8 cellular contexts compared by ENCODE assay signal in genomic region chr3:58434511-58434910, GRCh38. TPM values are rescaled to one million over a fixed set of nuclear protein-coding genes. Genes with fewer than 3 reads are reported as not detected.
A peak's percentile ranks its signal among the peaks of the same experiment; 100 is the strongest.
DNase-seq lines count a peak whose midpoint lies in the region; ATAC-seq and TF ChIP-seq lines count a peak whose summit lies in the region.

No MANE protein-coding gene starts in this region.

- no peaks in the 10 kb centered on the region for H4K20me1 ChIP-seq in OCI-LY3 (ENCODE audit: insufficient read depth, low read length)

- TF ChIP-seq CTCF in OCI-LY3 (IDR thresholded peaks at IDR 0.05; ENCODE audit: low read depth, low read length), result no peak

- H3K9me3 Mint-ChIP-seq in CD4-positive, alpha-beta memory T cell, result no peaks in the 10 kb centered on the region
- no peaks in the 10 kb centered on the region for H3K9me3 Mint-ChIP-seq in effector memory CD8-positive, alpha-beta T cell

- CTCF ChIA-PET in CD4-positive, alpha-beta memory T cell (lab: Charles Lee; ENCODE audit: partially characterized antibody), result interaction anchor here (1.6 to 2.7 kb wide), 3 partner anchors 29 to 128 kb away, joined by 3 to 18 read pairs (median 12); partner anchors contain the start of genes HTD2, KCTD6 and RPP14

- H2AFZ ChIP-seq in OCI-LY3 (ENCODE audit: low read depth, low read length) (peak overlapping the region; percentile 89; the same call in 1 of the 2 replicates), neuronal stem cell (ENCODE audit: low read length) (no peak overlapping the region)

- no peak overlapping the region for H3K4me3 ChIP-seq in CD4-positive, alpha-beta memory T cell (ENCODE audit: low read length in 2 of 2)
- H3K4me3 ChIP-seq in OCI-LY3 (ENCODE audit: low read length), result peak overlapping the region; percentile 85
- no peak overlapping the region for H3K4me3 ChIP-seq in neuronal stem cell (ENCODE audit: low read length in 2 of 2)

- no peaks in the 10 kb centered on the region for H3K27me3 ChIP-seq in CD4-positive, alpha-beta memory T cell (ENCODE audit: insufficient read depth, low read length)
- H3K27me3 ChIP-seq in OCI-LY3 (ENCODE audit: low read depth, low read length), result no peaks in the 10 kb centered on the region
- no peaks in the 10 kb centered on the region for H3K27me3 ChIP-seq in neuronal stem cell (ENCODE audit: control insufficient read depth in 3 of 3, insufficient read depth in 3 of 3, low read depth in 1 of 3, low read length in 3 of 3)

- H3K14ac ChIP-seq in neuronal stem cell (ENCODE audit: low read length), result no peak overlapping the region

- peaks cover 16 to 36% (median 24%) of the 10 kb centered on the region in 4 donors for H3K4me1 Mint-ChIP-seq in CD4-positive, alpha-beta memory T cell
- peaks cover 22 to 24% of the 10 kb centered on the region in 2 donors for H3K4me1 Mint-ChIP-seq in effector memory CD8-positive, alpha-beta T cell (ENCODE audit: low read depth in 2 of 2)

- no peak for ATAC-seq in effector memory CD8-positive, alpha-beta T cell (replicated peaks)

- no peak overlapping the region for H3K27ac ChIP-seq in CD4-positive, alpha-beta memory T cell (ENCODE audit: low read depth, low read length)
- H3K27ac ChIP-seq in OCI-LY3 (ENCODE audit: low read length) (no peak overlapping the region), neuronal stem cell (replicated peaks; ENCODE audit: low read length) (peak overlapping the region; percentile 87)

- no peak overlapping the region for H2BK15ac ChIP-seq in neuronal stem cell (ENCODE audit: low read length)

- no peak overlapping the region for H3K9ac ChIP-seq in OCI-LY3 (ENCODE audit: low read length)
- H3K9ac ChIP-seq in neuronal stem cell (ENCODE audit: low read depth, low read length, poor library complexity), result no peak overlapping the region

- H3K79me2 ChIP-seq in OCI-LY3 (ENCODE audit: low read length), result peaks cover 17% of the 10 kb centered on the region

- H3K4me3 Mint-ChIP-seq in CD4-positive, alpha-beta memory T cell, result peak overlapping the region in 7 of 8 donors; percentile 20 to 94 (median 91)
- H3K4me3 Mint-ChIP-seq in effector memory CD8-positive, alpha-beta T cell, result peak overlapping the region; percentile 88 to 94

- POLR2A ChIA-PET in CD4-positive, alpha-beta memory T cell (lab: Charles Lee; ENCODE audit: partially characterized antibody), result interaction anchor here (0.6 to 2.6 kb wide), 8 partner anchors 9 to 679 kb away, joined by 3 to 31 read pairs (median 8); partner anchors contain the start of genes HTD2, KCTD6, PXK and RPP14

- peak overlapping the region; percentile 80 for H3K4me2 ChIP-seq in OCI-LY3 (ENCODE audit: low read length)
- peak overlapping the region; percentile 39 for H3K4me2 ChIP-seq in neuronal stem cell (ENCODE audit: insufficient read depth, low read length, poor library complexity, severe bottlenecking)

- H3K4me1 ChIP-seq in CD4-positive, alpha-beta memory T cell (ENCODE audit: insufficient read depth, low read length), result peaks cover 25% of the 10 kb centered on the region
- H3K4me1 ChIP-seq in OCI-LY3 (ENCODE audit: low read length), result peaks cover 12% of the 10 kb centered on the region
- peaks cover 8 to 12% of the 10 kb centered on the region in 2 donors for H3K4me1 ChIP-seq in neuronal stem cell (ENCODE audit: control insufficient read depth in 2 of 2, insufficient read depth in 1 of 2, low read depth in 1 of 2, low read length in 2 of 2)

- intact Hi-C loops in CD4-positive, alpha-beta memory T cell (cut with micrococcal nuclease), result loop anchor here (10.0 kb wide), 1 partner anchor 430 kb away; the partner anchor contains the start of gene FLNB

- H3K18ac ChIP-seq in neuronal stem cell (ENCODE audit: low read length), result no peak overlapping the region

- no peak overlapping the region for H2AK5ac ChIP-seq in neuronal stem cell (ENCODE audit: low read depth, low read length)

- peaks cover 15 to 27% of the 10 kb centered on the region in 2 donors for H3K36me3 Mint-ChIP-seq in CD4-positive, alpha-beta memory T cell
- H3K36me3 Mint-ChIP-seq in effector memory CD8-positive, alpha-beta T cell (ENCODE audit: insufficient read depth), result peaks cover 36% of the 10 kb centered on the region

- H3K23ac ChIP-seq in neuronal stem cell (ENCODE audit: low read depth, low read length, poor library complexity), result no peak overlapping the region

- DNase-seq in CD4-positive, alpha-beta memory T cell, result no peak
- no peak for DNase-seq in effector memory CD8-positive, alpha-beta T cell
- DNase-seq in neuronal stem cell (ENCODE audit: low spot score) (peak; percentile 57), globus pallidus (ENCODE audit: low spot score) (no peak), T-helper 9 cell (no peak), iPS-NIHi7 (ENCODE audit: extremely low spot score) (no peak), NOMO-1 (lab: John Stamatoyannopoulos, UW; ENCODE audit: unreplicated experiment in 2 of 2) (no peak)

- no peak overlapping the region for H2BK5ac ChIP-seq in neuronal stem cell (ENCODE audit: low read length)

- no peaks in the 10 kb centered on the region for H3K27me3 Mint-ChIP-seq in CD4-positive, alpha-beta memory T cell
- H3K27me3 Mint-ChIP-seq in effector memory CD8-positive, alpha-beta T cell, result no peaks in the 10 kb centered on the region

- no peak overlapping the region for H4K91ac ChIP-seq in neuronal stem cell (ENCODE audit: low read depth, low read length, poor library complexity)

- no peaks in the 10 kb centered on the region for H3K9me3 ChIP-seq in CD4-positive, alpha-beta memory T cell (ENCODE audit: control insufficient read depth in 1 of 2, low read length in 2 of 2)
- H3K9me3 ChIP-seq in OCI-LY3 (ENCODE audit: insufficient read depth, low read length) (no peaks in the 10 kb centered on the region), neuronal stem cell (replicated peaks in 1 of 2; ENCODE audit: control insufficient read depth in 2 of 2, insufficient read depth in 1 of 2, low read depth in 1 of 2, low read length in 2 of 2) (no peaks in the 10 kb centered on the region)

- no peak overlapping the region for H3K4ac ChIP-seq in neuronal stem cell (ENCODE audit: low read length)

- H2BK120ac ChIP-seq in neuronal stem cell (ENCODE audit: low read depth, low read length), result no peak overlapping the region

- no peaks in the 10 kb centered on the region for H3K79me1 ChIP-seq in neuronal stem cell (ENCODE audit: low read depth, low read length)

- H4K8ac ChIP-seq in neuronal stem cell (ENCODE audit: low read depth, low read length), result no peak overlapping the region

- H3K36me3 ChIP-seq in CD4-positive, alpha-beta memory T cell (ENCODE audit: insufficient read depth, low read length), result peaks cover 20% of the 10 kb centered on the region
- H3K36me3 ChIP-seq in OCI-LY3 (replicated peaks; ENCODE audit: low read depth, low read length), result peaks cover 26% of the 10 kb centered on the region
- H3K36me3 ChIP-seq in neuronal stem cell (replicated peaks in 1 of 2; ENCODE audit: control insufficient read depth in 2 of 2, insufficient read depth in 2 of 2, low read length in 2 of 2), result peaks cover 10 to 28% of the 10 kb centered on the region in 2 donors

- WGBS in neuronal stem cell (ENCODE audit: extremely low coverage in 2 of 2, insufficient read length in 2 of 2, insufficient replicate concordance in 1 of 2), 2 donors, result no CpG with 5 or more reads among the region's 11 CpGs

- peak overlapping the region in 6 of 7 donors; percentile 52 to 88 (median 86) for H3K27ac Mint-ChIP-seq in CD4-positive, alpha-beta memory T cell
- H3K27ac Mint-ChIP-seq in effector memory CD8-positive, alpha-beta T cell, result peak overlapping the region in 1 of 2 donors; percentile 62

- no peak overlapping the region for H2BK12ac ChIP-seq in neuronal stem cell (ENCODE audit: low read length)

RNA-seq across cellular contexts. Expression of gene PDHB, which starts 0.9 kb away (rescaled TPM):
- 10 to 100 TPM; 55.0 to 58.6 TPM for total RNA-seq in CD4-positive, alpha-beta memory T cell
- polyA plus RNA-seq in CD4-positive, alpha-beta memory T cell, result 100 to 1,000 TPM; 103 to 148 TPM
- 89.2 TPM for polyA plus RNA-seq in neuronal stem cell (2013, experiment 1 of 2)
- polyA plus RNA-seq in neuronal stem cell (2013, experiment 2 of 2), result 84.7 TPM

RNA-seq across cellular contexts. Expression of gene KCTD6, which starts 57.4 kb away (rescaled TPM):
- total RNA-seq in CD4-positive, alpha-beta memory T cell, result 10 to 100 TPM in 1 of 2 experiments, 1 to 10 TPM in 1; 8.9 to 11.6 TPM
- polyA plus RNA-seq in CD4-positive, alpha-beta memory T cell, result 10 to 100 TPM in 1 of 2 donors, 1 to 10 TPM in 1; 6.8 to 15.3 TPM
- polyA plus RNA-seq in neuronal stem cell (2013, experiment 1 of 2), result 31.2 TPM
- 30.7 TPM for polyA plus RNA-seq in neuronal stem cell (2013, experiment 2 of 2)
